Comparison of ENCODE assay signal across 1 cellular context in the genomic region with DNA sequence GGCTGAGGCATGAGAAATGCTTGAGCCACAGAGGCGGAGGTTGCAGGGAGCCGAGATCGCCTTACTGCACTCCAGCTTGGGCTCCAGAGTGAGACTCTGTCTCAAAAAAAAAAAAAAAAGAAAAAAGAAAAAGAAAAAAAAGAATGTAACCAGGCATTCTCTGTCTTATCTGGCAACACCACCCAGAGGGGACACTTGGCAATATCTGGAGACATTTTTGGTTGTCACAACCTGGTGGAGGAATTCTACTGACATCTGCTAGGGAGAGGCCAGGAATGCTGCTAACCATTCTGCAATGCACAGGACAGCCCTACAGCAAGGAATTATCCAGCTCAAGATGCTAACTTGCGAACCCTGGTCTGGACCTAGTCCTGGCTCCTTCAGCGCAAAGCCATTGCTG.
TF ChIP-seq lines count a peak whose summit lies in the region.

No MANE protein-coding gene starts in this region.

TF ChIP-seq in K562, 482 proteins besides CTCF, POLR2A, EP300 and RAD21:
- TF ChIP-seq EGR1 (conservative IDR thresholded peaks at IDR 0.05) (no peak), ZNF311 (CRISPR knock-in tag; IDR thresholded peaks at IDR 0.05) (no peak), NFIC (IDR thresholded peaks at IDR 0.05) (no peak), HDAC1 (IDR thresholded peaks at IDR 0.05) (no peak), KDM4B (IDR thresholded peaks at IDR 0.05; ENCODE audit: borderline replicate concordance in 2 of 2, low read depth in 1 of 2) (no peak), MCM5 (IDR thresholded peaks at IDR 0.05; ENCODE audit: low read depth) (no peak), POLR2AphosphoS2 (IDR thresholded peaks at IDR 0.05; ENCODE audit: low read length) (no peak), ARNT (IDR thresholded peaks at IDR 0.05) (no peak), ZNF384 (IDR thresholded peaks at IDR 0.05; ENCODE audit: low read depth, low read length) (peak; percentile 83), PYGO2 (tag; IDR thresholded peaks at IDR 0.05) (no peak), SNRNP70 (optimal IDR thresholded peaks at IDR 0.05; ENCODE audit: low read depth, low read length) (no peak), TAF15 (IDR thresholded peaks at IDR 0.05; ENCODE audit: low read depth, low read length) (no peak), LCOR (CRISPR knock-in tag; IDR thresholded peaks at IDR 0.05) (no peak), MAFF (IDR thresholded peaks at IDR 0.05; ENCODE audit: low read length) (no peak), RNF2 (IDR thresholded peaks at IDR 0.05) (no peak), ELF4 (CRISPR knock-in tag; IDR thresholded peaks at IDR 0.05) (no peak), SMARCE1 (IDR thresholded peaks at IDR 0.05) (no peak), L3MBTL2 (IDR thresholded peaks at IDR 0.05) (no peak), GATAD2B (IDR thresholded peaks at IDR 0.05; ENCODE audit: borderline replicate concordance) (no peak), TEAD4 (IDR thresholded peaks at IDR 0.05; ENCODE audit: low read length) (0 out of 2 replicates have a peak, but pooled peaks have one; percentile 10), TEAD4 (CRISPR knock-in tag; IDR thresholded peaks at IDR 0.05; ENCODE audit: borderline replicate concordance) (no peak), TGIF2 (CRISPR knock-in tag; IDR thresholded peaks at IDR 0.05) (no peak), PPARD (CRISPR knock-in tag; IDR thresholded peaks at IDR 0.05) (no peak), STAT5B (CRISPR knock-in tag; IDR thresholded peaks at IDR 0.05) (no peak), POLR2AphosphoS5 (IDR thresholded peaks at IDR 0.05; ENCODE audit: control insufficient read depth, insufficient read depth, low read depth, low read length) (no peak), CBFA2T3 (IDR thresholded peaks at IDR 0.05) (peak; percentile 30; the same call in 1 of the 2 replicates), HSF4 (CRISPR knock-in tag; IDR thresholded peaks at IDR 0.05; ENCODE audit: borderline replicate concordance) (no peak)
- TF ChIP-seq, protein P1, sequence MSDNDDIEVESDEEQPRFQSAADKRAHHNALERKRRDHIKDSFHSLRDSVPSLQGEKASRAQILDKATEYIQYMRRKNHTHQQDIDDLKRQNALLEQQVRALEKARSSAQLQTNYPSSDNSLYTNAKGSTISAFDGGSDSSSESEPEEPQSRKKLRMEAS (CRISPR knock-in tag; IDR thresholded peaks at IDR 0.05) = 0 out of 2 replicates have a peak, but pooled peaks have one; percentile 1
- TF ChIP-seq, protein P2, sequence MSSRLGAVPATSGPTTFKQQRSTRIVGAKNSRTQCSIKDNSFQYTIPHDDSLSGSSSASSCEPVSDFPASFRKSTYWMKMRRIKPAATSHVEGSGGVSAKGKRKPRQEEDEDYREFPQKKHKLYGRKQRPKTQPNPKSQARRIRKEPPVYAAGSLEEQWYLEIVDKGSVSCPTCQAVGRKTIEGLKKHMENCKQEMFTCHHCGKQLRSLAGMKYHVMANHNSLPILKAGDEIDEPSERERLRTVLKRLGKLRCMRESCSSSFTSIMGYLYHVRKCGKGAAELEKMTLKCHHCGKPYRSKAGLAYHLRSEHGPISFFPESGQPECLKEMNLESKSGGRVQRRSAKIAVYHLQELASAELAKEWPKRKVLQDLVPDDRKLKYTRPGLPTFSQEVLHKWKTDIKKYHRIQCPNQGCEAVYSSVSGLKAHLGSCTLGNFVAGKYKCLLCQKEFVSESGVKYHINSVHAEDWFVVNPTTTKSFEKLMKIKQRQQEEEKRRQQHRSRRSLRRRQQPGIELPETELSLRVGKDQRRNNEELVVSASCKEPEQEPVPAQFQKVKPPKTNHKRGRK (tag; IDR thresholded peaks at IDR 0.05) = no peak
- TF ChIP-seq, protein P3, sequence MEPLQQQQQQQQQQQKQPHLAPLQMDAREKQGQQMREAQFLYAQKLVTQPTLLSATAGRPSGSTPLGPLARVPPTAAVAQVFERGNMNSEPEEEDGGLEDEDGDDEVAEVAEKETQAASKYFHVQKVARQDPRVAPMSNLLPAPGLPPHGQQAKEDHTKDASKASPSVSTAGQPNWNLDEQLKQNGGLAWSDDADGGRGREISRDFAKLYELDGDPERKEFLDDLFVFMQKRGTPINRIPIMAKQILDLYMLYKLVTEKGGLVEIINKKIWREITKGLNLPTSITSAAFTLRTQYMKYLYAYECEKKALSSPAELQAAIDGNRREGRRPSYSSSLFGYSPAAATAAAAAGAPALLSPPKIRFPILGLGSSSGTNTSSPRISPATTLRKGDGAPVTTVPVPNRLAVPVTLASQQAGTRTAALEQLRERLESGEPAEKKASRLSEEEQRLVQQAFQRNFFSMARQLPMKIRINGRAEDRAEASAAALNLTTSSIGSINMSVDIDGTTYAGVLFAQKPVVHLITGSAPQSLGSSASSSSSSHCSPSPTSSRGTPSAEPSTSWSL (CRISPR knock-in tag; IDR thresholded peaks at IDR 0.05; ENCODE audit: borderline replicate concordance) = no peak
- TF ChIP-seq, protein P4, sequence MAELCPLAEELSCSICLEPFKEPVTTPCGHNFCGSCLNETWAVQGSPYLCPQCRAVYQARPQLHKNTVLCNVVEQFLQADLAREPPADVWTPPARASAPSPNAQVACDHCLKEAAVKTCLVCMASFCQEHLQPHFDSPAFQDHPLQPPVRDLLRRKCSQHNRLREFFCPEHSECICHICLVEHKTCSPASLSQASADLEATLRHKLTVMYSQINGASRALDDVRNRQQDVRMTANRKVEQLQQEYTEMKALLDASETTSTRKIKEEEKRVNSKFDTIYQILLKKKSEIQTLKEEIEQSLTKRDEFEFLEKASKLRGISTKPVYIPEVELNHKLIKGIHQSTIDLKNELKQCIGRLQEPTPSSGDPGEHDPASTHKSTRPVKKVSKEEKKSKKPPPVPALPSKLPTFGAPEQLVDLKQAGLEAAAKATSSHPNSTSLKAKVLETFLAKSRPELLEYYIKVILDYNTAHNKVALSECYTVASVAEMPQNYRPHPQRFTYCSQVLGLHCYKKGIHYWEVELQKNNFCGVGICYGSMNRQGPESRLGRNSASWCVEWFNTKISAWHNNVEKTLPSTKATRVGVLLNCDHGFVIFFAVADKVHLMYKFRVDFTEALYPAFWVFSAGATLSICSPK (IDR thresholded peaks at IDR 0.05; ENCODE audit: borderline replicate concordance) = 0 out of 2 replicates have a peak, but pooled peaks have one; percentile 10
